13 cellular contexts compared by ENCODE assay signal in the genomic region with DNA sequence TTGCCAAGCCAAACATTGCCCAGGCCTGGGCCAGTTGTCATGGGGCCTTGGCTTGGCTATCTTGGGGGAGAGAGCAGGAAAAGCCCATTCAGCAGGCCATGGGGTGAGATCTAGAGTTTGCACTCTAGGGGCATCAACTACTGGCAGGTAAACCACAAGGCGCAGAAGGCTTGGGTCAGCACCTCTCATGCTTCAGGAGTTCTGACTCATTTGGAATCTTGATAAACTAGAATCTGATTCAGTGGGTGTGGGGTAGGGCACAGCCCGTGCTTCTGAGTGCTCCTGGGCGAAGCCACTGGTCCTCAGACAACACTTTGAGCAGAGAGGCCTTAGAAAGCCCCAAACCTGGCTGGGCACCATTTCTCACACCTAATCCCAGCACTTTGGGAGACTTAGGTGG.
DNase-seq lines count a peak whose midpoint lies in the region; ATAC-seq and TF ChIP-seq lines count a peak whose summit lies in the region.
"Had no signal": no experiment of that assay in that cellular context is flagged by ENCODE, and none has a peak within 500 bp of the region (broad histone marks: within the 10 kb centered on the region; RNA-seq: fewer than 3 reads in every experiment).

No MANE protein-coding gene starts in this region.

- no peaks in the 10 kb centered on the region for H3K36me3 ChIP-seq in transverse colon

- 85% methylated on average over 3 of the region's 3 CpGs; no CpG with 5 or more reads in 1 of the 2 donors for WGBS in transverse colon (ENCODE audit: low coverage in 1 of 2), 2 donors

- in situ Hi-C loops in transverse colon (cut with MboI; ENCODE audit: low pct_ligation_motif_present in 1 of 4, low pct_unique_long_range_greater_than_20kb in 1 of 4, low sequenced_read_pairs in 3 of 4) = no loop called here

- ATAC-seq in GM18508 (IDR thresholded peaks at IDR 0.05; ENCODE audit: insufficient read depth, unreplicated experiment) (peak; percentile 68), HG02981 (IDR thresholded peaks at IDR 0.05; ENCODE audit: unreplicated experiment) (peak; percentile 55)

- no peaks in the 10 kb centered on the region for H3K4me1 ChIP-seq in transverse colon

- no peaks in the 10 kb centered on the region for H3K9me3 ChIP-seq in transverse colon

- peak; percentile 16 for TF ChIP-seq CTCF in epithelial cell of esophagus (IDR thresholded peaks at IDR 0.05; ENCODE audit: insufficient read depth, low read depth, low read length, missing control alignments)
- no peak for TF ChIP-seq CTCF in transverse colon (IDR thresholded peaks at IDR 0.05)

- DNase-seq in A172 (ENCODE audit: low spot score) (peak; percentile 60), epithelial cell of esophagus (ENCODE audit: low read depth) (peak; percentile 95), transverse colon (no peak), DMS79 (lab: John Stamatoyannopoulos, UW) (no peak), NCI-H524 treated with DMSO at 0.1 percent for 48 hours (lab: John Stamatoyannopoulos, UW) (no peak), NCI-H446 (lab: John Stamatoyannopoulos, UW) (no peak)
- DNase-seq: activated CD4-positive, CD25-positive, alpha-beta regulatory T cell; CD4-positive, alpha-beta memory T cell; erythroblast; left cardiac atrium; NCI-H1105 had no signal

- H3K27me3 ChIP-seq in transverse colon = no peaks in the 10 kb centered on the region

- no peak for TF ChIP-seq EP300 in transverse colon (IDR thresholded peaks at IDR 0.05; ENCODE audit: low read depth)

- H3K27ac ChIP-seq in transverse colon = no peak overlapping the region

- H3K4me3 ChIP-seq in epithelial cell of esophagus (ENCODE audit: low read length) (no peak overlapping the region), transverse colon (no peak overlapping the region)

- intact Hi-C loops in transverse colon (cut with DNase I; ENCODE audit: low total_unique reads) = no loop called here

- TF ChIP-seq POLR2A in transverse colon (IDR thresholded peaks at IDR 0.05) = no peak

Comparison
In these comparisons a context has a peak if more than half of its experiments do, and no peak if none do; other contexts are left out.
1. DNase-seq: peak in A172 (single experiment) and epithelial cell of esophagus (single experiment); none in transverse colon (single experiment), DMS79 (single experiment), NCI-H524 treated with DMSO at 0.1 percent for 48 hours (single experiment) and NCI-H446 (0 of 2).